Comparison of ENCODE assay signal across 18 cellular contexts in genomic region chr1:223231011-223231572, GRCh38.
A peak's percentile ranks its signal among the peaks of the same experiment; 100 is the strongest.
DNase-seq lines count a peak whose midpoint lies in the region; TF ChIP-seq lines count a peak whose summit lies in the region.
"Had no signal": no experiment of that assay in that cellular context is flagged by ENCODE, and none has a peak within 500 bp of the region (broad histone marks: within the 10 kb centered on the region; RNA-seq: fewer than 3 reads in every experiment).

No MANE protein-coding gene starts in this region.

- CTCF ChIA-PET in HEK293 (lab: Yijun Ruan, JAX): interaction anchor here (1.5 kb wide), 1 partner anchor 97 kb away, joined by 7 read pairs; no protein-coding TSS in a partner anchor

- POLR2A ChIA-PET in HEK293 (lab: Yijun Ruan, JAX): no interaction called here

- no peak overlapping the region for H3K9ac ChIP-seq in neural progenitor cell

- no peak overlapping the region for H2AFZ ChIP-seq in neural progenitor cell (replicated peaks)

- H3K4me3 ChIP-seq in HEK293 (ENCODE audit: low read depth, low read length): no peak overlapping the region
- no peak overlapping the region for H3K4me3 ChIP-seq in neural progenitor cell
- H3K4me3 ChIP-seq in MG63: no peak overlapping the region
- H3K4me3 ChIP-seq in sigmoid colon: no peak overlapping the region
- H3K4me3 ChIP-seq: Peyer's patch, prostate gland had no signal

- no peaks in the 10 kb centered on the region for H3K79me2 ChIP-seq in neural progenitor cell (ENCODE audit: low read depth)

- 85 to 94% methylated on average over 7 of the region's 7 CpGs for WGBS in sigmoid colon, 2 donors

- H3K4me3 Mint-ChIP-seq in T-helper 2 cell treated with Interferon-gamma antibody and Interleukin-4, amounts not matched to agents 5 μg/mL and 100 μg/mL, for 36 hours: peak overlapping the region; percentile 81
- peak overlapping the region; percentile 5 for H3K4me3 Mint-ChIP-seq in neural progenitor cell
- H3K4me3 Mint-ChIP-seq in progenitor cell of endocrine pancreas (ENCODE audit: low read depth): no peak overlapping the region
- H3K4me3 Mint-ChIP-seq: endodermal cell had no signal

- no peaks in the 10 kb centered on the region for H3F3A ChIP-seq in neural progenitor cell (ENCODE audit: low read depth)

- TF ChIP-seq CTCF in HEK293 (tag by site-specific recombination; IDR thresholded peaks at IDR 0.05): no peak
- no peak for TF ChIP-seq CTCF in neural progenitor cell (IDR thresholded peaks at IDR 0.05)
- no peak for TF ChIP-seq CTCF in sigmoid colon (IDR thresholded peaks at IDR 0.05)
- no peak for TF ChIP-seq CTCF in progenitor cell of endocrine pancreas (IDR thresholded peaks at IDR 0.05; ENCODE audit: unreplicated experiment)

- H3K27ac ChIP-seq in HEK293 (ENCODE audit: extremely low read depth, low read depth, low read length): no peak overlapping the region
- no peak overlapping the region for H3K27ac ChIP-seq in neural progenitor cell
- H3K27ac ChIP-seq in sigmoid colon: no peak overlapping the region
- H3K27ac ChIP-seq: C4-2B, Peyer's patch, prostate gland, VCaP had no signal

- H3K27me3 ChIP-seq in neural progenitor cell (no peaks in the 10 kb centered on the region), MG63 (no peaks in the 10 kb centered on the region), sigmoid colon (no peaks in the 10 kb centered on the region)
- H3K27me3 ChIP-seq: Peyer's patch had no signal

- TF ChIP-seq EP300 in sigmoid colon (IDR thresholded peaks at IDR 0.05): no peak

- H3K36me3 Mint-ChIP-seq in T-helper 2 cell treated with Interferon-gamma antibody and Interleukin-4, amounts not matched to agents 5 μg/mL and 100 μg/mL, for 36 hours (ENCODE audit: low read depth): peaks cover 4% of the 10 kb centered on the region
- H3K36me3 Mint-ChIP-seq in neural progenitor cell (no peaks in the 10 kb centered on the region), progenitor cell of endocrine pancreas (ENCODE audit: insufficient read depth) (no peaks in the 10 kb centered on the region)

- H3K9me3 Mint-ChIP-seq in T-helper 2 cell treated with Interferon-gamma antibody and Interleukin-4, amounts not matched to agents 5 μg/mL and 100 μg/mL, for 36 hours: no peaks in the 10 kb centered on the region
- H3K9me3 Mint-ChIP-seq in neural progenitor cell (no peaks in the 10 kb centered on the region), progenitor cell of endocrine pancreas (ENCODE audit: low read depth) (peaks cover 3% of the 10 kb centered on the region)
- H3K9me3 Mint-ChIP-seq: endodermal cell had no signal

- TF ChIP-seq POLR2A in sigmoid colon (IDR thresholded peaks at IDR 0.05): no peak

- peaks cover 51% of the 10 kb centered on the region for H3K4me1 Mint-ChIP-seq in T-helper 2 cell treated with Interferon-gamma antibody and Interleukin-4, amounts not matched to agents 5 μg/mL and 100 μg/mL, for 36 hours (ENCODE audit: low read depth)
- H3K4me1 Mint-ChIP-seq in neural progenitor cell: no peaks in the 10 kb centered on the region
- peaks cover 2% of the 10 kb centered on the region for H3K4me1 Mint-ChIP-seq in progenitor cell of endocrine pancreas (ENCODE audit: low read depth)

- no peak for DNase-seq in T-helper 2 cell treated with Interferon-gamma antibody and Interleukin-4, amounts not matched to agents 5 μg/mL and 100 μg/mL, for 36 hours (ENCODE audit: low spot score)
- no peak for DNase-seq in T-helper 2 cell
- peak; percentile 7 for DNase-seq in astrocyte of the hippocampus (ENCODE audit: low read depth, low spot score)
- no peak for DNase-seq in neural progenitor cell (ENCODE audit: low spot score)
- DNase-seq in MG63: no peak
- DNase-seq in sigmoid colon: no peak
- no peak for DNase-seq in progenitor cell of endocrine pancreas (ENCODE audit: low spot score, unreplicated experiment)
- DNase-seq: endodermal cell; left ventricle myocardium superior; NCI-H1048; NCI-H2171; Peyer's patch; stimulated activated CD4-positive, alpha-beta T cell treated with anti-CD3 and anti-CD28 coated beads, Interleukin-12 subunit alpha, Interleukin-12 subunit beta, amount 100 ng/mL, for 4 hours; stimulated activated naive CD4-positive, alpha-beta T cell treated with Interleukin-2 at 50 U/mL for 16 hours had no signal

- H3K4me1 ChIP-seq in HEK293 (ENCODE audit: control insufficient read depth, insufficient read depth, low read length) (no peaks in the 10 kb centered on the region), neural progenitor cell (no peaks in the 10 kb centered on the region), sigmoid colon (no peaks in the 10 kb centered on the region)
- H3K4me1 ChIP-seq: Peyer's patch, prostate gland had no signal

- peak overlapping the region; percentile 96 for H3K27ac Mint-ChIP-seq in T-helper 2 cell treated with Interferon-gamma antibody and Interleukin-4, amounts not matched to agents 5 μg/mL and 100 μg/mL, for 36 hours
- H3K27ac Mint-ChIP-seq in neural progenitor cell (no peak overlapping the region), progenitor cell of endocrine pancreas (no peak overlapping the region)
- H3K27ac Mint-ChIP-seq: endodermal cell had no signal

- no peaks in the 10 kb centered on the region for H3K27me3 Mint-ChIP-seq in T-helper 2 cell treated with Interferon-gamma antibody and Interleukin-4, amounts not matched to agents 5 μg/mL and 100 μg/mL, for 36 hours (ENCODE audit: low read depth)
- H3K27me3 Mint-ChIP-seq in neural progenitor cell (ENCODE audit: insufficient read depth, low read depth) (peaks cover 2% of the 10 kb centered on the region), progenitor cell of endocrine pancreas (peaks cover 34% of the 10 kb centered on the region)

- H3K36me3 ChIP-seq in HEK293 (ENCODE audit: control insufficient read depth in 2 of 2, insufficient read depth in 1 of 2, low read length in 2 of 2) (no peaks in the 10 kb centered on the region), neural progenitor cell (no peaks in the 10 kb centered on the region), MG63 (no peaks in the 10 kb centered on the region), sigmoid colon (no peaks in the 10 kb centered on the region)
- H3K36me3 ChIP-seq: Peyer's patch, prostate gland had no signal

- H3K9me3 ChIP-seq in HEK293 (ENCODE audit: control insufficient read depth, insufficient read depth, low read depth, low read length): no peaks in the 10 kb centered on the region
- no peaks in the 10 kb centered on the region for H3K9me3 ChIP-seq in neural progenitor cell (ENCODE audit: low read depth)
- 0 out of 2 replicates have a peak, but pooled peaks cover 2% of the 10 kb centered on the region for H3K9me3 ChIP-seq in MG63
- no peaks in the 10 kb centered on the region for H3K9me3 ChIP-seq in sigmoid colon
- H3K9me3 ChIP-seq: Peyer's patch, prostate gland had no signal

- H3K4me2 ChIP-seq in neural progenitor cell: no peak overlapping the region

- no peaks in the 10 kb centered on the region for H4K20me1 ChIP-seq in neural progenitor cell (ENCODE audit: low read depth)

- intact Hi-C loops in sigmoid colon (cut with DNase I): no loop called here

TF ChIP-seq in HEK293, 187 proteins besides CTCF, POLR2A, EP300 and RAD21:
- peak; percentile 45; the same call in 1 of the 2 replicates for TF ChIP-seq SCRT2 (tag by site-specific recombination; IDR thresholded peaks at IDR 0.05)
- TF ChIP-seq SCRT1 (tag by site-specific recombination; IDR thresholded peaks at IDR 0.05; ENCODE audit: borderline replicate concordance): peak; percentile 38; the same call in 1 of the 2 replicates
- TF ChIP-seq ZNF449 (tag by site-specific recombination; IDR thresholded peaks at IDR 0.05): no peak
TF ChIP-seq in HEK293: peak in this region for 2.
